20 cellular contexts compared by ENCODE assay signal in genomic region chr9:70911791-70912190, GRCh38.
DNase-seq lines count a peak whose midpoint lies in the region; ATAC-seq, FAIRE-seq and TF ChIP-seq lines count a peak whose summit lies in the region.
"Had no signal": no experiment of that assay in that cellular context is flagged by ENCODE, and none has a peak within 500 bp of the region (broad histone marks: within the 10 kb centered on the region; RNA-seq: fewer than 3 reads in every experiment).

No MANE protein-coding gene starts in this region.

- peak; percentile 78 for DNase-seq in G401 (ENCODE audit: low spot score)
- DNase-seq in bronchial epithelial cell (ENCODE audit: low read depth): no peak
- DNase-seq in cerebellum (ENCODE audit: low spot score): peak; percentile 54
- DNase-seq in thyroid gland: no peak
- DNase-seq: AML-193; Caco-2; Calu3; CD4-positive, alpha-beta T cell; CD8-positive, alpha-beta T cell; DMS79 treated with DMSO at 0.1 percent for 48 hours; GDM1 had no signal

- no peaks in the 10 kb centered on the region for H3K4me1 ChIP-seq in thyroid gland
- H3K4me1 ChIP-seq: A549; BLaER1 treated with 17β-estradiol and CSF1 and Interleukin-3, amounts not matched to agents 10 nM and 100 nM; Caco-2 had no signal

- intact Hi-C loops in thyroid gland (cut with DNase I): no loop called here

- no peak overlapping the region for H3K4me3 ChIP-seq in bronchial epithelial cell (ENCODE audit: low read depth, low read length)
- H3K4me3 ChIP-seq in thyroid gland (replicated peaks in 1 of 3): no peak overlapping the region
- H3K4me3 ChIP-seq: A549; BLaER1 treated with 17β-estradiol and CSF1 and Interleukin-3, amounts not matched to agents 10 nM and 100 nM; GM12878 had no signal

- H3K9me3 ChIP-seq in thyroid gland: no peaks in the 10 kb centered on the region
- H3K9me3 ChIP-seq: A549; BLaER1 treated with 17β-estradiol and CSF1 and Interleukin-3, amounts not matched to agents 10 nM and 100 nM; Caco-2 had no signal

- H3K36me3 ChIP-seq in bronchial epithelial cell (ENCODE audit: control insufficient read depth, insufficient read depth, low read length): no peaks in the 10 kb centered on the region
- no peaks in the 10 kb centered on the region for H3K36me3 ChIP-seq in thyroid gland
- H3K36me3 ChIP-seq: BLaER1 treated with 17β-estradiol and CSF1 and Interleukin-3, amounts not matched to agents 10 nM and 100 nM had no signal

- TF ChIP-seq CTCF in bronchial epithelial cell (IDR thresholded peaks at IDR 0.05; ENCODE audit: insufficient read depth, low read length, severe bottlenecking): no peak
- TF ChIP-seq CTCF in thyroid gland (IDR thresholded peaks at IDR 0.05): no peak

- in situ Hi-C loops in G401 (cut with HindIII; ENCODE audit: low sequenced_read_pairs): no loop called here

- no peak for ATAC-seq in HG03135 (IDR thresholded peaks at IDR 0.05; ENCODE audit: unreplicated experiment)
- ATAC-seq: A549; CD8-positive, alpha-beta T cell; GM12878 had no signal

- FAIRE-seq in bronchial epithelial cell (lab: Jason Lieb, UNC): peak; percentile 36
- FAIRE-seq: A549, D721Med, GM12878, GM12892, GM18507 had no signal

- no peak overlapping the region for H3K27ac ChIP-seq in thyroid gland
- H3K27ac ChIP-seq: 22Rv1; A549; BLaER1 treated with 17β-estradiol and CSF1 and Interleukin-3, amounts not matched to agents 10 nM and 100 nM; C4-2B had no signal

- H3K27me3 ChIP-seq in bronchial epithelial cell (ENCODE audit: control insufficient read depth, insufficient read depth, low read length): no peaks in the 10 kb centered on the region
- H3K27me3 ChIP-seq in thyroid gland: no peaks in the 10 kb centered on the region
- H3K27me3 ChIP-seq: BLaER1 treated with 17β-estradiol and CSF1 and Interleukin-3, amounts not matched to agents 10 nM and 100 nM had no signal

- TF ChIP-seq POLR2A in thyroid gland (IDR thresholded peaks at IDR 0.05): no peak

- WGBS in thyroid gland, 2 donors: 82 to 92% methylated on average over 1 of the region's 1 CpG

Comparison
In these comparisons a context has a peak if more than half of its experiments do, and no peak if none do; other contexts are left out.
1. DNase-seq: peak in G401 (single experiment) and cerebellum (single experiment); none in bronchial epithelial cell (single experiment) and thyroid gland (0 of 2).